In genomic region chr5:36875051-36875788, GRCh38 we compare ENCODE assay signal across 1 cellular context.
TF ChIP-seq lines count a peak whose summit lies in the region.

No MANE protein-coding gene starts in this region.

TF ChIP-seq in K562, 482 proteins besides CTCF, POLR2A, EP300 and RAD21 (continued from another document and continues in another):
- TF ChIP-seq JUND (IDR thresholded peaks at IDR 0.05; ENCODE audit: borderline replicate concordance, low read depth, low read length) (no peak), JUND (tag; IDR thresholded peaks at IDR 0.05; ENCODE audit: borderline replicate concordance, low read depth, low read length) (no peak), SAP30 (IDR thresholded peaks at IDR 0.05; ENCODE audit: borderline replicate concordance, insufficient read depth, low read depth, low read length, poor library complexity, severe bottlenecking) (peak; percentile 62), PHF21A (IDR thresholded peaks at IDR 0.05; ENCODE audit: borderline replicate concordance, low read depth) (no peak), ZNF586 (CRISPR knock-in tag; conservative IDR thresholded peaks at IDR 0.05) (no peak), RREB1 (CRISPR knock-in tag; IDR thresholded peaks at IDR 0.05) (no peak), SRF (CRISPR knock-in tag; IDR thresholded peaks at IDR 0.05) (no peak), TAF1 (IDR thresholded peaks at IDR 0.05; ENCODE audit: control insufficient read depth, extremely low read depth, insufficient read depth, low read length, severe bottlenecking) (peak; percentile 33), BCLAF1 (IDR thresholded peaks at IDR 0.05; ENCODE audit: borderline replicate concordance in 1 of 2, control insufficient read depth in 1 of 2, low read depth in 2 of 2, low read length in 1 of 2) (no peak), MLX (CRISPR knock-in tag; conservative IDR thresholded peaks at IDR 0.05) (no peak), HOXB6 (CRISPR knock-in tag; IDR thresholded peaks at IDR 0.05; ENCODE audit: borderline replicate concordance) (no peak), KDM4B (IDR thresholded peaks at IDR 0.05; ENCODE audit: borderline replicate concordance in 2 of 2, low read depth in 1 of 2) (no peak), STAG1 (CRISPR knock-in tag; IDR thresholded peaks at IDR 0.05; ENCODE audit: borderline replicate concordance) (no peak), PRDM10 (IDR thresholded peaks at IDR 0.05; ENCODE audit: partially characterized antibody) (peak; percentile 87), BACH1 (tag; IDR thresholded peaks at IDR 0.05) (0 out of 2 replicates have a peak, but pooled peaks have one; percentile 31), FOXK2 (conservative IDR thresholded peaks at IDR 0.05 in 1 of 2, IDR thresholded peaks at IDR 0.05 in 1 of 2; ENCODE audit: low read depth in 2 of 2) (peak; percentile 79 to 80), NCOA2 (IDR thresholded peaks at IDR 0.05; ENCODE audit: partially characterized antibody in 2 of 2) (no peak), KLF6 (CRISPR knock-in tag; IDR thresholded peaks at IDR 0.05; ENCODE audit: borderline replicate concordance) (0 out of 2 replicates have a peak, but pooled peaks have one; percentile 4), RCOR1 (IDR thresholded peaks at IDR 0.05; ENCODE audit: borderline replicate concordance in 1 of 2, low read depth in 2 of 2, low read length in 2 of 2) (peak in 1 of 2 experiments; percentile 50; a peak in 1 of 4 replicates), FOXJ2 (tag; IDR thresholded peaks at IDR 0.05) (0 out of 2 replicates have a peak, but pooled peaks have one; percentile 47), HLTF (IDR thresholded peaks at IDR 0.05) (no peak), ATF7 (IDR thresholded peaks at IDR 0.05) (peak; percentile 8; the same call in 1 of the 2 replicates), SMARCA4 (IDR thresholded peaks at IDR 0.05) (peak; percentile 46; the same call in 1 of the 2 replicates), DNMT1 (IDR thresholded peaks at IDR 0.05) (no peak), SREBF1 (IDR thresholded peaks at IDR 0.05; ENCODE audit: borderline replicate concordance, low read depth, low read length) (no peak), GTF2A2 (tag; IDR thresholded peaks at IDR 0.05) (0 out of 2 replicates have a peak, but pooled peaks have one; percentile 16), ZNF655 (CRISPR knock-in tag; IDR thresholded peaks at IDR 0.05) (no peak), SUPT5H (IDR thresholded peaks at IDR 0.05) (no peak), NKRF (IDR thresholded peaks at IDR 0.05; ENCODE audit: borderline replicate concordance) (no peak), ZNF354B (CRISPR knock-in tag; IDR thresholded peaks at IDR 0.05) (0 out of 2 replicates have a peak, but pooled peaks have one; percentile 55), KDM5B (IDR thresholded peaks at IDR 0.05; ENCODE audit: insufficient replicate concordance, low read depth, low read length) (peak; percentile 66), GATA2 (CRISPR knock-in tag; IDR thresholded peaks at IDR 0.05) (peak; percentile 64; the same call in 1 of the 2 replicates), ARID2 (IDR thresholded peaks at IDR 0.05) (0 out of 2 replicates have a peak, but pooled peaks have one; percentile 16), TAL1 (IDR thresholded peaks at IDR 0.05) (peak; percentile 21; the same call in 1 of the 2 replicates), ZFP91 (CRISPR knock-in tag; IDR thresholded peaks at IDR 0.05) (no peak), NR4A1 (CRISPR knock-in tag; IDR thresholded peaks at IDR 0.05) (no peak), NR4A1 (tag; IDR thresholded peaks at IDR 0.05) (no peak)
